26 cellular contexts compared by ENCODE assay signal in the genomic region with DNA sequence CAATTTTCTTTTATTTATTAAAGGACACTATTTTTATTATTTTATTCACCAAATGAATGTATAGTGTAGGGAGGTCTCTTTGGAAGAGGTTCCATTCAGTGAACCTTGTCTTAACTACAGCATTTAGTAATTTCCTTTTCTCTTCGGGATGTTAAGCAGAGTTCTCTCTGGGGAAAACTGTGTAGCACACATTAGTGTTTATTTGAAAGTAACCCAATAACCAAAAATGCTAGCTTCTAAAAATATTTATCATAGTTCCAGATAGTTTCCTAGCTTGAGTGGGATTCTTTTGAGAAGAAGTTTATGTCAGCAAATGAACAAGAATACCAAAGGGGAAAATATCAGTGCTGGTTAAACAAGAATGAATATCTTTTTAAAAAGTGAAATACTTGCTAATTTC.
DNase-seq lines count a peak whose midpoint lies in the region; ATAC-seq and TF ChIP-seq lines count a peak whose summit lies in the region.
"Had no signal": no experiment of that assay in that cellular context is flagged by ENCODE, and none has a peak within 500 bp of the region (broad histone marks: within the 10 kb centered on the region; RNA-seq: fewer than 3 reads in every experiment).

No MANE protein-coding gene starts in this region.

- H3K27ac ChIP-seq in left ventricle myocardium inferior (replicated peaks) (peak overlapping the region; percentile 44), uterus (peak overlapping the region; percentile 57 to 63), RWPE1 (no peak overlapping the region)
- H3K27ac ChIP-seq: A549 had no signal

- DNase-seq in left ventricle myocardium inferior = no peak
- no peak for DNase-seq in cardiac septum (ENCODE audit: low spot score)
- no peak for DNase-seq in activated B cell treated with CpG ODN at 0.5 μM for 24 hours
- no peak for DNase-seq in mesothelial cell of epicardium (ENCODE audit: low spot score in 2 of 2, unreplicated experiment in 2 of 2)
- DNase-seq in uterus = no peak
- no peak for DNase-seq in RWPE1 (ENCODE audit: low spot score)
- no peak for DNase-seq in GM13977 (ENCODE audit: low spot score)
- DNase-seq in activated CD4-positive, alpha-beta T cell treated with anti-CD3 and anti-CD28 coated beads, Interleukin-2, amount 10 ng/mL, durations not matched to agents 24 days and 14 days = no peak
- DNase-seq: activated CD4-positive, alpha-beta memory T cell treated with anti-CD3 and anti-CD28 coated beads for 36 hours; activated naive CD4-positive, alpha-beta T cell treated with Interleukin-2 at 50 U/mL for 16 hours; anterior cingulate cortex; CD4-positive, alpha-beta T cell; DMS153; effector CD4-positive, alpha-beta T cell; hippocampal formation; KG1; naive B cell; NCI-H187 treated with DMSO at 0.1 percent for 48 hours; NCI-H446 treated with DMSO at 0.1 percent for 48 hours; RPMI8226; stimulated activated CD8-positive, alpha-beta memory T cell treated with anti-CD3 and anti-CD28 coated beads, Interleukin-4, amount 100 ng/mL, for 48 hours; substantia nigra; T-helper 1 cell had no signal

- no peak overlapping the region for H3K27ac Mint-ChIP-seq in activated B cell treated with CpG ODN at 0.5 μM for 24 hours
- peak overlapping the region; percentile 75 for H3K27ac Mint-ChIP-seq in mesothelial cell of epicardium
- no peak overlapping the region for H3K27ac Mint-ChIP-seq in activated CD4-positive, alpha-beta T cell treated with anti-CD3 and anti-CD28 coated beads, Interleukin-2, amount 10 ng/mL, durations not matched to agents 24 days and 14 days
- H3K27ac Mint-ChIP-seq: activated CD4-positive, alpha-beta memory T cell treated with anti-CD3 and anti-CD28 coated beads for 36 hours; CD4-positive, alpha-beta T cell had no signal

- H3K36me3 ChIP-seq in left ventricle myocardium inferior = peaks cover 7% of the 10 kb centered on the region
- no peaks in the 10 kb centered on the region for H3K36me3 ChIP-seq in uterus

- no peak for ATAC-seq in activated B cell treated with CpG ODN at 0.5 μM for 24 hours (ENCODE audit: low read depth)
- ATAC-seq: A549, GM12878 had no signal

- no peak overlapping the region for H3K4me3 ChIP-seq in left ventricle myocardium inferior
- no peak overlapping the region for H3K4me3 ChIP-seq in uterus
- H3K4me3 ChIP-seq: A549, GM12878 had no signal

- peaks cover 87% of the 10 kb centered on the region for H3K4me1 ChIP-seq in left ventricle myocardium inferior
- peaks cover 0 to 18% of the 10 kb centered on the region in 2 donors for H3K4me1 ChIP-seq in uterus

- POLR2A ChIA-PET in activated B cell treated with CpG ODN at 0.5 μM for 24 hours (lab: Charles Lee) (interaction anchor here (0.6 kb wide), 1 partner anchor 88 kb away, joined by 5 read pairs; no protein-coding TSS in a partner anchor), RWPE1 (lab: Yijun Ruan, JAX; ENCODE audit: low non-redundant PET) (interaction anchor here (0.6 kb wide), 1 partner anchor 590 kb away, joined by 3 read pairs; no protein-coding TSS in a partner anchor)

- intact Hi-C loops in left ventricle myocardium inferior (cut with micrococcal nuclease) = no loop called here
- intact Hi-C loops in cardiac septum (cut with DNase I) = loop anchor here (2.0 to 10.0 kb wide), 3 partner anchors 35 to 185 kb away; a partner anchor contains a TSS
- intact Hi-C loops in activated B cell treated with CpG ODN at 0.5 μM for 24 hours (cut with micrococcal nuclease) = loop anchor here (5.0 kb wide), 1 partner anchor 35 kb away; no protein-coding TSS in a partner anchor
- intact Hi-C loops in uterus (cut with DNase I; ENCODE audit: low total_unique reads) = no loop called here
- intact Hi-C loops in activated CD4-positive, alpha-beta T cell treated with anti-CD3 and anti-CD28 coated beads, Interleukin-2, amount 10 ng/mL, durations not matched to agents 24 days and 14 days (cut with micrococcal nuclease) = no loop called here

- TF ChIP-seq CTCF in left ventricle myocardium inferior (IDR thresholded peaks at IDR 0.05; ENCODE audit: borderline replicate concordance) = no peak
- no peak for TF ChIP-seq CTCF in activated B cell treated with CpG ODN at 0.5 μM for 24 hours (IDR thresholded peaks at IDR 0.05)
- TF ChIP-seq CTCF in mesothelial cell of epicardium (IDR thresholded peaks at IDR 0.05; ENCODE audit: unreplicated experiment) = no peak
- no peak for TF ChIP-seq CTCF in uterus (IDR thresholded peaks at IDR 0.05)
- no peak for TF ChIP-seq CTCF in RWPE1 (conservative IDR thresholded peaks at IDR 0.05; ENCODE audit: low read depth)
- TF ChIP-seq CTCF in GM13977 (IDR thresholded peaks at IDR 0.05; ENCODE audit: extremely low read depth, insufficient read depth, missing control alignments) = no peak

- no peak for TF ChIP-seq POLR2A in uterus (IDR thresholded peaks at IDR 0.05)

- CTCF ChIA-PET in activated B cell treated with CpG ODN at 0.5 μM for 24 hours (lab: Charles Lee) (interaction anchor here (1.0 to 5.9 kb wide), 5 partner anchors 9 to 171 kb away, joined by 3 to 278 read pairs (median 4); no protein-coding TSS in a partner anchor), RWPE1 (lab: Yijun Ruan, JAX) (interaction anchor here (1.7 kb wide), 1 partner anchor 139 kb away, joined by 10 read pairs; no protein-coding TSS in a partner anchor)

- H3K4me1 Mint-ChIP-seq in activated B cell treated with CpG ODN at 0.5 μM for 24 hours (peaks cover 63% of the 10 kb centered on the region), mesothelial cell of epicardium (peaks cover 43% of the 10 kb centered on the region)
- H3K4me1 Mint-ChIP-seq in activated CD4-positive, alpha-beta T cell treated with anti-CD3 and anti-CD28 coated beads, Interleukin-2, amount 10 ng/mL, durations not matched to agents 24 days and 14 days = peaks cover 3% of the 10 kb centered on the region

- in situ Hi-C loops in GM13977 (cut with MboI; ENCODE audit: low pct_unique_long_range_greater_than_20kb, low sequenced_read_pairs, unreplicated experiment) = no loop called here

- H3K27me3 Mint-ChIP-seq in activated B cell treated with CpG ODN at 0.5 μM for 24 hours (no peaks in the 10 kb centered on the region), mesothelial cell of epicardium (ENCODE audit: low read depth) (no peaks in the 10 kb centered on the region)
- H3K27me3 Mint-ChIP-seq in activated CD4-positive, alpha-beta T cell treated with anti-CD3 and anti-CD28 coated beads, Interleukin-2, amount 10 ng/mL, durations not matched to agents 24 days and 14 days = no peaks in the 10 kb centered on the region
- H3K27me3 Mint-ChIP-seq: naive B cell, progenitor cell of endocrine pancreas had no signal

- H3K36me3 Mint-ChIP-seq in activated B cell treated with CpG ODN at 0.5 μM for 24 hours (ENCODE audit: low read depth) (peaks cover 45% of the 10 kb centered on the region), mesothelial cell of epicardium (peaks cover 2% of the 10 kb centered on the region)
- no peaks in the 10 kb centered on the region for H3K36me3 Mint-ChIP-seq in activated CD4-positive, alpha-beta T cell treated with anti-CD3 and anti-CD28 coated beads, Interleukin-2, amount 10 ng/mL, durations not matched to agents 24 days and 14 days (ENCODE audit: low read depth)
- H3K36me3 Mint-ChIP-seq: activated CD4-positive, alpha-beta memory T cell treated with anti-CD3 and anti-CD28 coated beads for 36 hours had no signal

- H3K27me3 ChIP-seq in left ventricle myocardium inferior (ENCODE audit: low read depth) = no peaks in the 10 kb centered on the region
- H3K27me3 ChIP-seq in uterus = no peaks in the 10 kb centered on the region

- H3K9me3 ChIP-seq in left ventricle myocardium inferior (replicated peaks) (no peaks in the 10 kb centered on the region), uterus (no peaks in the 10 kb centered on the region)
- H3K9me3 ChIP-seq: A549 had no signal

- H3K9me3 Mint-ChIP-seq in activated B cell treated with CpG ODN at 0.5 μM for 24 hours = no peaks in the 10 kb centered on the region
- H3K9me3 Mint-ChIP-seq in mesothelial cell of epicardium = no peaks in the 10 kb centered on the region
- no peaks in the 10 kb centered on the region for H3K9me3 Mint-ChIP-seq in activated CD4-positive, alpha-beta T cell treated with anti-CD3 and anti-CD28 coated beads, Interleukin-2, amount 10 ng/mL, durations not matched to agents 24 days and 14 days
- H3K9me3 Mint-ChIP-seq: activated CD4-positive, alpha-beta memory T cell treated with anti-CD3 and anti-CD28 coated beads for 36 hours; CD4-positive, alpha-beta T cell; naive B cell had no signal

- H3K4me3 Mint-ChIP-seq in activated B cell treated with CpG ODN at 0.5 μM for 24 hours (peak overlapping the region; percentile 32), mesothelial cell of epicardium (no peak overlapping the region)
- H3K4me3 Mint-ChIP-seq in activated CD4-positive, alpha-beta T cell treated with anti-CD3 and anti-CD28 coated beads, Interleukin-2, amount 10 ng/mL, durations not matched to agents 24 days and 14 days = no peak overlapping the region
- H3K4me3 Mint-ChIP-seq: activated CD4-positive, alpha-beta memory T cell treated with anti-CD3 and anti-CD28 coated beads for 36 hours; CD4-positive, alpha-beta T cell had no signal

Comparison
In these comparisons a context has a peak if more than half of its experiments do, and no peak if none do; other contexts are left out.
1. intact Hi-C loops: an anchor here in cardiac septum (2.0 to 10.0 kb wide) and activated B cell treated with CpG ODN at 0.5 μM for 24 hours (5.0 kb wide); none called in left ventricle myocardium inferior, uterus and activated CD4-positive, alpha-beta T cell treated with anti-CD3 and anti-CD28 coated beads, Interleukin-2, amount 10 ng/mL, durations not matched to agents 24 days and 14 days.